In genomic region chr6:27617700-27618689, GRCh38 we compare ENCODE assay signal across 1 cellular context.
TF ChIP-seq lines count a peak whose summit lies in the region.

No MANE protein-coding gene starts in this region.

TF ChIP-seq in K562, 482 proteins besides CTCF, POLR2A, EP300 and RAD21 (continued from another document and continues in another):
- no peak for TF ChIP-seq CHD7 (IDR thresholded peaks at IDR 0.05; ENCODE audit: low read depth, low read length)
- TF ChIP-seq ZNF277 (CRISPR knock-in tag; IDR thresholded peaks at IDR 0.05; ENCODE audit: borderline replicate concordance), result no peak
- TF ChIP-seq PRPF4 (IDR thresholded peaks at IDR 0.05; ENCODE audit: insufficient read depth, low read depth, low read length, poor library complexity, severe bottlenecking), result no peak
- TF ChIP-seq ZNF655 (CRISPR knock-in tag; IDR thresholded peaks at IDR 0.05), result no peak
- TF ChIP-seq ATF2 (CRISPR knock-in tag; IDR thresholded peaks at IDR 0.05), result no peak
- TF ChIP-seq CBX3 (IDR thresholded peaks at IDR 0.05; ENCODE audit: borderline replicate concordance in 1 of 2, low read length in 2 of 2), result 0 out of 3 replicates have a peak, but pooled peaks of 1 of the 2 experiments have one; percentile 48
- TF ChIP-seq COPS2 (conservative IDR thresholded peaks at IDR 0.05), result no peak
- TF ChIP-seq YBX1 (IDR thresholded peaks at IDR 0.05), result no peak
- TF ChIP-seq NUFIP1 (IDR thresholded peaks at IDR 0.05; ENCODE audit: partially characterized antibody), result no peak
- TF ChIP-seq POU5F1 (IDR thresholded peaks at IDR 0.05; ENCODE audit: borderline replicate concordance, low read depth, low read length, partially characterized antibody), result no peak
- TF ChIP-seq TFAM (CRISPR knock-in tag; conservative IDR thresholded peaks at IDR 0.05), result no peak
- peak in 1 of 2 experiments; percentile 83; a peak in 1 of 4 replicates for TF ChIP-seq TBL1XR1 (IDR thresholded peaks at IDR 0.05; ENCODE audit: low read length in 2 of 2)
- no peak for TF ChIP-seq KLF1 (tag; IDR thresholded peaks at IDR 0.05)
- TF ChIP-seq THAP12 (CRISPR knock-in tag; IDR thresholded peaks at IDR 0.05), result no peak
- TF ChIP-seq SREBF1 (IDR thresholded peaks at IDR 0.05; ENCODE audit: borderline replicate concordance, low read depth, low read length), result no peak
- TF ChIP-seq ZNF699 (CRISPR knock-in tag; IDR thresholded peaks at IDR 0.05; ENCODE audit: insufficient replicate concordance), result no peak
- TF ChIP-seq PKNOX1 (IDR thresholded peaks at IDR 0.05), result peak; percentile 96
- TF ChIP-seq FIP1L1 (IDR thresholded peaks at IDR 0.05; ENCODE audit: low read depth, low read length, poor library complexity, severe bottlenecking), result no peak
- no peak for TF ChIP-seq KDM2B (CRISPR knock-in tag; IDR thresholded peaks at IDR 0.05)
- TF ChIP-seq MAFK (IDR thresholded peaks at IDR 0.05; ENCODE audit: low read length), result peak; percentile 28; the same call in 1 of the 2 replicates
- no peak for TF ChIP-seq ZNF408 (CRISPR knock-in tag; IDR thresholded peaks at IDR 0.05; ENCODE audit: low read depth)
- TF ChIP-seq ZNF124 (CRISPR knock-in tag; IDR thresholded peaks at IDR 0.05), result no peak
- TF ChIP-seq BRD9 (IDR thresholded peaks at IDR 0.05; ENCODE audit: low read depth, partially characterized antibody), result peak; percentile 77
- TF ChIP-seq ATF4 (CRISPR knock-in tag; IDR thresholded peaks at IDR 0.05), result no peak
- 0 out of 2 replicates have a peak, but pooled peaks have one; percentile 31 for TF ChIP-seq HMG20B (CRISPR knock-in tag; IDR thresholded peaks at IDR 0.05)
- no peak for TF ChIP-seq NELFE (IDR thresholded peaks at IDR 0.05; ENCODE audit: insufficient read depth, insufficient read length)
- no peak for TF ChIP-seq U2AF1 (optimal IDR thresholded peaks at IDR 0.05; ENCODE audit: low read depth, low read length)
- peak; percentile 27; the same call in 1 of the 2 replicates for TF ChIP-seq NCOA1 (IDR thresholded peaks at IDR 0.05; ENCODE audit: low read depth)
- TF ChIP-seq ZBTB5 (IDR thresholded peaks at IDR 0.05), result peak; percentile 47; the same call in 1 of the 2 replicates
- TF ChIP-seq NFIX (CRISPR knock-in tag; IDR thresholded peaks at IDR 0.05; ENCODE audit: low read depth), result no peak
- TF ChIP-seq STAT6 (CRISPR knock-in tag; IDR thresholded peaks at IDR 0.05), result no peak
